ENCODE assay signal across 24 cellular contexts in the genomic region with DNA sequence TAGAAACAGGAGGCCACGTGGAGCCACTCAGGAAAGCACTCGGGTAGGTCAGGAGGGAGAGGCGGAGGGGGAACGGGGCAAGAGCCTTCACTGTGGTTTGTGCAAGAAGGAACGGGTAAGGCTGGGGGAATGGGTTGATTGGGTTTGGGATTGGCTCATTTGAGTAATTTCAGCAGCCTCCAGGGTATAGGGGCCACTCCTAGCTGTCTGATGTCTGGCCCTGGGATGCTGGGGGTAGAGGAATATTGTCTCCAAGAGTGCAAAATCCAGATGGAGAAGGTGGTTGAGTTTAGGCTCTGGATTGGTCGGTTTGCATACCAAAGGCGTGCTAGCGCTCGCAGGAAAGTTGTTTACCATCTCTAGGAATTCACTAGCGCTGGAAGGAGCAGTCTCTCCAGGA. TPM values are rescaled to one million over a fixed set of nuclear protein-coding genes. Genes with fewer than 3 reads are reported as not detected.
"Had no signal": no experiment of that assay in that cellular context is flagged by ENCODE, and none has a peak within 500 bp of the region (broad histone marks: within the 10 kb centered on the region; RNA-seq: fewer than 3 reads in every experiment).

No MANE protein-coding gene starts in this region.

- H3K36me3 Mint-ChIP-seq: activated naive CD8-positive, alpha-beta T cell treated with anti-CD3 and anti-CD28 coated beads, Interleukin-2, amount 10 ng/mL, durations not matched to agents 7 days and 5 days had no signal

- H3K27ac Mint-ChIP-seq: activated naive CD8-positive, alpha-beta T cell treated with anti-CD3 and anti-CD28 coated beads, Interleukin-2, amount 10 ng/mL, durations not matched to agents 7 days and 5 days; activated T-cell treated with anti-CD3 and anti-CD28 coated beads, Interleukin-2, amount 50 U/mL, for 24 hours; activated T-helper 2 cell treated with anti-CD3 and anti-CD28 coated beads, Interferon-gamma antibody, Interleukin-2, Interleukin-4, amounts not matched to agents 10 μg/mL and 5 μg/mL and 100 μg/mL, durations not matched to agents 14 hours and 24 hours and 36 hours; nephron had no signal

- ATAC-seq: gastroesophageal sphincter, heart left ventricle, left lung had no signal

- H3K4me3 ChIP-seq: gastroesophageal sphincter, heart left ventricle, left lung, transverse colon had no signal

- H3K9me3 Mint-ChIP-seq: activated T-cell treated with anti-CD3 and anti-CD28 coated beads, Interleukin-2, amount 50 U/mL, for 24 hours; activated T-helper 2 cell treated with anti-CD3 and anti-CD28 coated beads, Interferon-gamma antibody, Interleukin-2, Interleukin-4, amounts not matched to agents 10 μg/mL and 5 μg/mL and 100 μg/mL, durations not matched to agents 14 hours and 24 hours and 36 hours had no signal

- H3K27ac ChIP-seq: gastroesophageal sphincter, heart left ventricle, left lung, transverse colon, VCaP had no signal

- DNase-seq: activated CD4-positive, alpha-beta T cell treated with anti-CD3 and anti-CD28 coated beads, Interleukin-2, amount 50 U/mL, for 48 hours; activated naive CD4-positive, alpha-beta T cell treated with Interleukin-2 at 50 U/mL for 16 hours; activated naive CD8-positive, alpha-beta T cell treated with anti-CD3 and anti-CD28 coated beads, Interleukin-2, amount 10 ng/mL, durations not matched to agents 7 days and 5 days; activated T-cell treated with anti-CD3 and anti-CD28 coated beads, Interleukin-2, amount 50 U/mL, for 24 hours; amygdala; caudate nucleus; heart left ventricle; left lung; midbrain; nucleus accumbens; stimulated activated CD4-positive, alpha-beta T cell treated with anti-CD3 and anti-CD28 coated beads, Interleukin-12 subunit alpha, Interleukin-12 subunit beta, amount 100 ng/mL, for 4 hours; stimulated activated CD4-positive, alpha-beta T cell treated with anti-CD3 and anti-CD28 coated beads, Interleukin-1b, Interleukin-23, amount 100 ng/mL, for 48 hours; stimulated activated naive CD4-positive, alpha-beta T cell treated with Interleukin-2 at 50 U/mL for 16 hours; substantia nigra; SW 1271; T-helper 2 cell; transverse colon had no signal

- H3K4me3 Mint-ChIP-seq: activated naive CD8-positive, alpha-beta T cell treated with anti-CD3 and anti-CD28 coated beads, Interleukin-2, amount 10 ng/mL, durations not matched to agents 7 days and 5 days; activated T-cell treated with anti-CD3 and anti-CD28 coated beads, Interleukin-2, amount 50 U/mL, for 24 hours; nephron had no signal

- H3K4me1 ChIP-seq: gastroesophageal sphincter, heart left ventricle, left lung had no signal

- H3K36me3 ChIP-seq: gastroesophageal sphincter, heart left ventricle, left lung, transverse colon had no signal

- H3K27me3 ChIP-seq: transverse colon had no signal

RNA-seq across cellular contexts. Expression of gene MYL10, which starts 47.2 kb away (rescaled TPM):
- total RNA-seq: activated naive CD8-positive, alpha-beta T cell treated with anti-CD3 and anti-CD28 coated beads, Interleukin-2, amount 10 ng/mL, durations not matched to agents 7 days and 5 days; activated T-helper 2 cell treated with anti-CD3 and anti-CD28 coated beads, Interferon-gamma antibody, Interleukin-2, Interleukin-4, amounts not matched to agents 10 μg/mL and 5 μg/mL and 100 μg/mL, durations not matched to agents 14 hours and 24 hours and 36 hours; gastroesophageal sphincter; heart left ventricle; kidney epithelial cell; left lung; lung microvascular endothelial cell; transverse colon had no signal
- polyA plus RNA-seq: esophagus, heart left ventricle had no signal
